ENCODE assay signal across 8 cellular contexts in the genomic region with DNA sequence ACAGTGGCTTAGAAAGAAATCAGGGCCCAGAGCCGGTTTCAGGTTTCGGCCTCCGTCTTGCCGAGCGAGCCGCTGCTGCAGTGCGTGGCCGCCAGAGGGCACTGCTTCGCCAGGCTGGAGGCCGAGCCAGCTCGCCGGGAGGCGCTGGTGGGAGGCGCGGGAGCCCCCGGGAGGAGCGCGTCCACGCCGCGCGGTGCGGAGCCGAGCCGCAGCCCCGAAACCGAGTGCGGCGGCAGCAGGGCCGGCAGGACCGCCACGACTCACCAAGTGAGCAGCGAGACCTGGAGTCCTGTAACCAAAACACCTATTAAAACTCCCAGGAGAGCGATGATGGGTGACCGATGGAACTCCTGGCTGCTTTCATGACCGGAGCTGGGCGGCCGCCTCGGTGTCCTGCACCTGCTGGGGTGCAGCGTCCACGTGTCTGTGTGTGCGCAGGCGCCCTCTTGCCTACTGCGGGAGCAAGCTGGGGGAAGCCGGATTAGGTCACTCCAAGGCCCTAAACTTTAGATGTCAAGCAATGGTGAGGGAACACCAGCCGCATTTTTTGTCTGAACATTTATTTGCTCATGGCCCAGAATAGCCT.
A peak's percentile ranks its signal among the peaks of the same experiment; 100 is the strongest.
DNase-seq lines count a peak whose midpoint lies in the region; ATAC-seq and TF ChIP-seq lines count a peak whose summit lies in the region.

No MANE protein-coding gene starts in this region.

- intact Hi-C loops in CD14-positive monocyte (cut with micrococcal nuclease), result loop anchor here in 1 of 2 donors (10.0 kb wide), 1 partner anchor 185 kb away; a partner anchor contains a TSS

- peaks cover 37% of the 10 kb centered on the region for H3K4me1 Mint-ChIP-seq in CD14-positive monocyte

- H3K27ac Mint-ChIP-seq in CD14-positive monocyte, result no peak overlapping the region

- peaks cover 0 to 5% (median 2%) of the 10 kb centered on the region in 7 donors for H3K9me3 Mint-ChIP-seq in CD14-positive monocyte

- ATAC-seq in GM19372 (IDR thresholded peaks at IDR 0.05; ENCODE audit: low read depth, unreplicated experiment), result peak; percentile 83

- TF ChIP-seq POLR2A in Peyer's patch (IDR thresholded peaks at IDR 0.05), result no peak

- H2AFZ ChIP-seq in neuron (ENCODE audit: low read depth, low read length), result peak overlapping the region; percentile 56

- peak overlapping the region in 2 of 4 donors; percentile 3 to 15 for H3K27ac ChIP-seq in Peyer's patch
- H3K27ac ChIP-seq in substantia nigra (ENCODE audit: low read depth, low read length, poor library complexity, severe bottlenecking), result peak overlapping the region; percentile 31

- H3K4me1 ChIP-seq in Peyer's patch, result peaks cover 0 to 5% (median 2%) of the 10 kb centered on the region in 4 donors
- no peaks in the 10 kb centered on the region for H3K4me1 ChIP-seq in neuron (ENCODE audit: insufficient read depth, low read length)

- H3K4me3 ChIP-seq in Peyer's patch, result peak overlapping the region; percentile 30 to 56 (median 48)
- peak overlapping the region; percentile 53 for H3K4me3 ChIP-seq in fibroblast of villous mesenchyme (ENCODE audit: low read depth, low read length)
- H3K4me3 ChIP-seq in neuron (ENCODE audit: low read length), result peak overlapping the region; percentile 50

- no peaks in the 10 kb centered on the region for H3K36me3 ChIP-seq in Peyer's patch
- no peaks in the 10 kb centered on the region for H3K36me3 ChIP-seq in neuron (ENCODE audit: insufficient read depth, low read length)

- peaks cover 5 to 15% (median 6%) of the 10 kb centered on the region in 3 donors for H3K27me3 Mint-ChIP-seq in CD14-positive monocyte (ENCODE audit: low read depth in 3 of 3)

- peak overlapping the region; percentile 37 to 72 for H3K4me3 Mint-ChIP-seq in CD14-positive monocyte

- no peak for DNase-seq in CD14-positive monocyte (ENCODE audit: low spot score)
- DNase-seq in HS-27A (ENCODE audit: low read depth), result peak; percentile 31
- DNase-seq in Peyer's patch, result peak; percentile 66 to 83 (median 77)
- peak; percentile 58 for DNase-seq in activated effector memory CD4-positive, alpha-beta T cell treated with Interleukin-2 at 50 U/mL for 16 hours
- peak; percentile 62 for DNase-seq in fibroblast of villous mesenchyme (ENCODE audit: low read depth)
- DNase-seq in substantia nigra (lab: John Stamatoyannopoulos, UW), result peak in 46 of 49 donors; percentile 25 to 88 (median 70)

- TF ChIP-seq CTCF in CD14-positive monocyte (IDR thresholded peaks at IDR 0.05), result peak; percentile 92
- TF ChIP-seq CTCF in Peyer's patch (IDR thresholded peaks at IDR 0.05), result peak; percentile 83 to 98 (median 84)
- TF ChIP-seq CTCF in fibroblast of villous mesenchyme (IDR thresholded peaks at IDR 0.05; ENCODE audit: insufficient read depth, low read depth, low read length), result peak; percentile 91

- no peaks in the 10 kb centered on the region for H3K9me3 ChIP-seq in Peyer's patch
- peaks cover 1% of the 10 kb centered on the region for H3K9me3 ChIP-seq in neuron (ENCODE audit: low read length)

- H3K36me3 Mint-ChIP-seq in CD14-positive monocyte, result no peaks in the 10 kb centered on the region

- no peaks in the 10 kb centered on the region for H3K27me3 ChIP-seq in Peyer's patch
- no peaks in the 10 kb centered on the region for H3K27me3 ChIP-seq in neuron (ENCODE audit: insufficient read depth, low read length)
